Comparison of ENCODE assay signal across 10 cellular contexts in the genomic region with DNA sequence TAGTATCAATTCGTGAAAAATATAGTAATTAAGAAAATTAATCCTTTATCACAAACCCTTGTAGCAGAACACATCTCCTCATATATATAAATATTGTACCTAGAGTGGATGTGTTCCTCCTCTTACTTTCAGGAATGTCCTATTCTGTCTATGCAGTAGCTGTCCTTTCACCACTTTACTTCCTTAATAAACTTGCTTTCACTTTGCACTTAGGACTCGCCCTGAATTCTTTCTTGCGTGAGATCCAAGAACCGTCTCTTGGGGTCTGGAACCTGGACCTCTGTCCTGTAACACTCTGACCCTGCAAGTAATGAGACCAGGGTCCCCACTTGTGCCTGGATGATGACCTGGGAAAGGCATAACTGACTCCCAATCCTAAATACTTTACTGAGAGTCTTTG.
DNase-seq lines count a peak whose midpoint lies in the region; ATAC-seq, FAIRE-seq and TF ChIP-seq lines count a peak whose summit lies in the region.
"Had no signal": no experiment of that assay in that cellular context is flagged by ENCODE, and none has a peak within 500 bp of the region (broad histone marks: within the 10 kb centered on the region; RNA-seq: fewer than 3 reads in every experiment).

No MANE protein-coding gene starts in this region.

- 15 to 18% methylated on average over 4 of the region's 4 CpGs for WGBS in tibial nerve, 2 donors

- H3K4me1 ChIP-seq in endothelial cell of umbilical vein (ENCODE audit: control insufficient read depth, extremely low read depth, insufficient read depth, low read length): peaks cover 5% of the 10 kb centered on the region
- peaks cover 3% of the 10 kb centered on the region for H3K4me1 ChIP-seq in mucosa of descending colon (ENCODE audit: low read depth)
- peaks cover 0 to 52% (median 19%) of the 10 kb centered on the region in 4 donors for H3K4me1 ChIP-seq in tibial nerve

- FAIRE-seq in endothelial cell of umbilical vein (lab: Jason Lieb, UNC): no peak

- peaks cover 6% of the 10 kb centered on the region for H3K36me3 Mint-ChIP-seq in activated CD4-positive, alpha-beta T cell treated with anti-CD3 and anti-CD28 coated beads, Interleukin-2, amount 10 ng/mL, durations not matched to agents 7 days and 5 days (ENCODE audit: low read depth)

- H3K4me1 Mint-ChIP-seq in activated CD4-positive, alpha-beta T cell treated with anti-CD3 and anti-CD28 coated beads, Interleukin-2, amount 10 ng/mL, durations not matched to agents 7 days and 5 days: peaks cover 40% of the 10 kb centered on the region

- H3K79me2 ChIP-seq in endothelial cell of umbilical vein (ENCODE audit: control insufficient read depth, insufficient read depth, low read length): no peaks in the 10 kb centered on the region

- POLR2A ChIA-PET in activated CD4-positive, alpha-beta T cell treated with anti-CD3 and anti-CD28 coated beads, Interleukin-2, amount 10 ng/mL, durations not matched to agents 7 days and 5 days (lab: Charles Lee): no interaction called here
- POLR2A ChIA-PET in endothelial cell of umbilical vein (lab: Charles Lee): no interaction called here

- peaks cover 8% of the 10 kb centered on the region for H3K9me3 Mint-ChIP-seq in activated CD4-positive, alpha-beta T cell treated with anti-CD3 and anti-CD28 coated beads, Interleukin-2, amount 10 ng/mL, durations not matched to agents 7 days and 5 days

- H3K4me3 ChIP-seq in endothelial cell of umbilical vein (replicated peaks in 1 of 3; ENCODE audit: insufficient read depth in 1 of 3, low read depth in 1 of 3, low read length in 3 of 3) (no peak overlapping the region), mucosa of descending colon (no peak overlapping the region), tibial nerve (peak overlapping the region in 3 of 4 donors; percentile 24 to 33 (median 27))

- TF ChIP-seq CTCF in endothelial cell of umbilical vein (IDR thresholded peaks at IDR 0.05; ENCODE audit: extremely low read depth in 1 of 2, insufficient read depth in 1 of 2, low read depth in 1 of 2, low read length in 2 of 2) (no peak), mucosa of descending colon (IDR thresholded peaks at IDR 0.05) (no peak), tibial nerve (IDR thresholded peaks at IDR 0.05) (no peak)

- H4K20me1 ChIP-seq in endothelial cell of umbilical vein (replicated peaks; ENCODE audit: control insufficient read depth, extremely low read depth, insufficient read depth, low read length): no peaks in the 10 kb centered on the region

- ATAC-seq in mucosa of descending colon (peak; percentile 48), GM21723 (IDR thresholded peaks at IDR 0.05; ENCODE audit: unreplicated experiment) (no peak), HG02840 (IDR thresholded peaks at IDR 0.05; ENCODE audit: low FRiP score, unreplicated experiment) (no peak)
- ATAC-seq: SK-N-SH treated with all-trans-retinoic acid at 6 μM for 48 hours had no signal

- TF ChIP-seq EP300 in tibial nerve (IDR thresholded peaks at IDR 0.05): no peak

- no peaks in the 10 kb centered on the region for H3K27me3 Mint-ChIP-seq in activated CD4-positive, alpha-beta T cell treated with anti-CD3 and anti-CD28 coated beads, Interleukin-2, amount 10 ng/mL, durations not matched to agents 7 days and 5 days

- H3K36me3 ChIP-seq in endothelial cell of umbilical vein (ENCODE audit: control insufficient read depth in 2 of 2, extremely low read depth in 1 of 2, insufficient read depth in 2 of 2, low read length in 2 of 2) (no peaks in the 10 kb centered on the region), mucosa of descending colon (ENCODE audit: low read depth) (no peaks in the 10 kb centered on the region), tibial nerve (no peaks in the 10 kb centered on the region)

- H3K9ac ChIP-seq in endothelial cell of umbilical vein (replicated peaks; ENCODE audit: extremely low read depth, insufficient read depth, low read length): no peak overlapping the region

- no peak overlapping the region for H3K27ac Mint-ChIP-seq in activated CD4-positive, alpha-beta T cell treated with anti-CD3 and anti-CD28 coated beads, Interleukin-2, amount 10 ng/mL, durations not matched to agents 7 days and 5 days

- H3K4me2 ChIP-seq in endothelial cell of umbilical vein (ENCODE audit: insufficient read depth, low read length): peak overlapping the region; percentile 55

- no peaks in the 10 kb centered on the region for H3K9me1 ChIP-seq in endothelial cell of umbilical vein (replicated peaks; ENCODE audit: control insufficient read depth, extremely low read depth, insufficient read depth, low read length)

- no TSS peak for BruUV-seq in endothelial cell of umbilical vein (replicated peaks; lab: Mats Ljungman, UMichigan)

- H2AFZ ChIP-seq in endothelial cell of umbilical vein (ENCODE audit: low read depth, low read length): peak overlapping the region; percentile 59

- CTCF ChIA-PET in activated CD4-positive, alpha-beta T cell treated with anti-CD3 and anti-CD28 coated beads, Interleukin-2, amount 10 ng/mL, durations not matched to agents 7 days and 5 days (lab: Charles Lee): interaction anchor here (1.0 to 1.4 kb wide), 2 partner anchors 14 to 18 kb away, joined by 3 to 4 read pairs; no protein-coding TSS in a partner anchor
- CTCF ChIA-PET in endothelial cell of umbilical vein (lab: Charles Lee): interaction anchor here (1.0 to 1.9 kb wide), 5 partner anchors 17 to 98 kb away, joined by 3 to 8 read pairs (median 4); no protein-coding TSS in a partner anchor

- H3K9me3 ChIP-seq in endothelial cell of umbilical vein (replicated peaks; ENCODE audit: control insufficient read depth, insufficient read depth, low read length): no peaks in the 10 kb centered on the region
- H3K9me3 ChIP-seq in mucosa of descending colon: no peaks in the 10 kb centered on the region
- H3K9me3 ChIP-seq in tibial nerve: no peaks in the 10 kb centered on the region

- peak overlapping the region; percentile 14 for H3K4me3 Mint-ChIP-seq in activated CD4-positive, alpha-beta T cell treated with anti-CD3 and anti-CD28 coated beads, Interleukin-2, amount 10 ng/mL, durations not matched to agents 7 days and 5 days

- no peak for DNase-seq in activated CD4-positive, alpha-beta T cell treated with anti-CD3 and anti-CD28 coated beads, Interleukin-2, amount 10 ng/mL, durations not matched to agents 7 days and 5 days
- DNase-seq in activated CD4-positive, alpha-beta T cell treated with anti-CD3 and anti-CD28 coated beads for 1 hour: no peak
- peak; percentile 27 for DNase-seq in endothelial cell of umbilical vein (ENCODE audit: low read depth, low spot score)
- DNase-seq in mucosa of descending colon: peak in 1 of 3 donors; percentile 27
- no peak for DNase-seq in tibial nerve (ENCODE audit: low spot score in 2 of 2)
- DNase-seq in germinal center (ENCODE audit: low spot score): no peak
- DNase-seq: activated naive CD4-positive, alpha-beta T cell treated with anti-CD3 and anti-CD28 coated beads, Interleukin-2, amount 50 U/mL, for 16 hours had no signal

- dilution Hi-C loops in endothelial cell of umbilical vein (cut with MboI; ENCODE audit: extremely low pct_ligation_motif_present, low sequenced_read_pairs): no loop called here

- no peak overlapping the region for H3K27ac ChIP-seq in endothelial cell of umbilical vein (ENCODE audit: insufficient read depth, low read depth, low read length)
- peak overlapping the region in 3 of 4 donors; percentile 46 to 70 (median 66) for H3K27ac ChIP-seq in tibial nerve

- H3K27me3 ChIP-seq in endothelial cell of umbilical vein (ENCODE audit: control insufficient read depth in 2 of 2, insufficient read depth in 2 of 2, low read length in 2 of 2): no peaks in the 10 kb centered on the region
- no peaks in the 10 kb centered on the region for H3K27me3 ChIP-seq in tibial nerve

- no peak for TF ChIP-seq POLR2A in endothelial cell of umbilical vein (IDR thresholded peaks at IDR 0.05; ENCODE audit: low read depth, low read length)
- TF ChIP-seq POLR2A in tibial nerve (IDR thresholded peaks at IDR 0.05): no peak

- intact Hi-C loops in endothelial cell of umbilical vein (cut with micrococcal nuclease) (no loop called here), mucosa of descending colon (cut with DNase I, micrococcal nuclease) (no loop called here)

TF ChIP-seq in endothelial cell of umbilical vein, 7 proteins besides CTCF, POLR2A, EP300 and RAD21:
- TF ChIP-seq JUN (IDR thresholded peaks at IDR 0.05; ENCODE audit: borderline replicate concordance, insufficient read depth, insufficient read length, low read depth): no peak
- no peak for TF ChIP-seq MAX (IDR thresholded peaks at IDR 0.05; ENCODE audit: insufficient read depth, insufficient read length)
- TF ChIP-seq FOS (IDR thresholded peaks at IDR 0.05; ENCODE audit: borderline replicate concordance, insufficient read depth, low read length): no peak
- no peak for TF ChIP-seq EZH2 (IDR thresholded peaks at IDR 0.05; ENCODE audit: borderline replicate concordance, low read depth, low read length, severe bottlenecking)
- no peak for TF ChIP-seq MYC (IDR thresholded peaks at IDR 0.05; ENCODE audit: low read depth, low read length)
- no peak for TF ChIP-seq POLR2AphosphoS5 (IDR thresholded peaks at IDR 0.05; ENCODE audit: insufficient read depth, low read depth, low read length)
- no peak for TF ChIP-seq GATA2 (IDR thresholded peaks at IDR 0.05; ENCODE audit: insufficient read depth, insufficient read length, low read depth, low read length)
TF ChIP-seq in endothelial cell of umbilical vein: peak in this region for 0.

Comparison
In these comparisons a context has a peak if more than half of its experiments do, and no peak if none do; other contexts are left out.
1. H3K4me3 ChIP-seq: peak in tibial nerve (3 of 4); none in endothelial cell of umbilical vein (0 of 3) and mucosa of descending colon (single experiment).